Comparison of ENCODE assay signal across 1 cellular context in genomic region chr13:106234656-106235055, GRCh38.
TF ChIP-seq lines count a peak whose summit lies in the region.

No MANE protein-coding gene starts in this region.

TF ChIP-seq in GM23338, 12 proteins besides CTCF, POLR2A, EP300 and RAD21 (continued from another document):
- TF ChIP-seq ZNF462 (CRISPR knock-in tag; IDR thresholded peaks at IDR 0.05) (no peak), EZH2phosphoT487 (IDR thresholded peaks at IDR 0.05; ENCODE audit: unreplicated experiment) (no peak), ETS1 (IDR thresholded peaks at IDR 0.05) (no peak), CREB1 (CRISPR knock-in tag; IDR thresholded peaks at IDR 0.05; ENCODE audit: low read depth) (no peak), ZNF114 (CRISPR knock-in tag; IDR thresholded peaks at IDR 0.05) (no peak), ZNF331 (CRISPR knock-in tag; IDR thresholded peaks at IDR 0.05; ENCODE audit: low read depth) (no peak)
